Comparison of ENCODE assay signal across 16 cellular contexts in the genomic region with DNA sequence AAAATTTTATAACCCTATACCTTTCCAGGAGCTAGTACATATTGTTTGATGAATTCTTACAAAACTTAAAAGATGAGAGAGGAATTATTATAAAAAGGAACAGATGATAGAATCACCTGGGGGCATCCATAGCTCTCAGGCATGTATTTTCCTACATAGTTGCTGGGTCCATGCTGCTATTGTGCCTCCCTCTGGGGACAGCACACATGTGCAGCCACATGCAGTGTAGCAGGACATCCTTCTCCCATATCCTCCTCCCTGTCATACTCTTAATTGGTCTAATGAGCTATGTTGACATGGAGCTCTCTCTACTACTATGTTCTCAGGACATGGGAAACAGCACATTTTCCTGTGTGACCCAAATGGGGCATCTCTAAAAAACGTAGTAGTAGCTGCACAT.
"Had no signal": no experiment of that assay in that cellular context is flagged by ENCODE, and none has a peak within 500 bp of the region (broad histone marks: within the 10 kb centered on the region; RNA-seq: fewer than 3 reads in every experiment).

No MANE protein-coding gene starts in this region.

- H3K4me3 Mint-ChIP-seq: activated T-cell treated with anti-CD3 and anti-CD28 coated beads, Interleukin-2, amount 50 U/mL, for 72 hours; natural killer cell; stimulated activated memory B cell treated with anti-CD40 and anti-IgM and Interleukin-4, amounts not matched to agents 10 μg/mL and 1 μg/mL and 100 μg/mL, for 72 hours; WTC11 had no signal

- H3K4me1 ChIP-seq: parathyroid adenoma had no signal

- H3K27me3 Mint-ChIP-seq: stimulated activated memory B cell treated with anti-CD40 and anti-IgM and Interleukin-4, amounts not matched to agents 10 μg/mL and 1 μg/mL and 100 μg/mL, for 72 hours had no signal

- H3K27ac Mint-ChIP-seq: activated naive CD4-positive, alpha-beta T cell treated with anti-CD3 and anti-CD28 coated beads, Interleukin-2, amount 50 U/mL, for 72 hours; activated T-cell treated with anti-CD3 and anti-CD28 coated beads, Interleukin-2, amount 50 U/mL, for 72 hours; natural killer cell; stimulated activated memory B cell treated with anti-CD40 and anti-IgM and Interleukin-4, amounts not matched to agents 10 μg/mL and 1 μg/mL and 100 μg/mL, for 72 hours; WTC11 had no signal

- H3K36me3 ChIP-seq: esophagus muscularis mucosa, neutrophil had no signal

- H3K4me3 ChIP-seq: esophagus muscularis mucosa had no signal

- H3K27me3 ChIP-seq: esophagus muscularis mucosa, neutrophil had no signal

- ATAC-seq: activated naive CD4-positive, alpha-beta T cell treated with anti-CD3 and anti-CD28 coated beads, Interleukin-2, amount 50 U/mL, for 72 hours; activated T-cell treated with anti-CD3 and anti-CD28 coated beads, Interleukin-2, amount 50 U/mL, for 72 hours; natural killer cell; stimulated activated memory B cell treated with anti-CD40 and anti-IgM and Interleukin-4, amounts not matched to agents 10 μg/mL and 1 μg/mL and 100 μg/mL, for 72 hours; WTC11 had no signal

- DNase-seq: activated CD4-positive, alpha-beta T cell treated with anti-CD3 and anti-CD28 coated beads for 48 hours; activated CD8-positive, alpha-beta memory T cell treated with anti-CD3 and anti-CD28 coated beads, Interleukin-2, amount 50 U/mL, for 48 hours; activated gamma-delta T cell; activated T-cell treated with anti-CD3 and anti-CD28 coated beads, Interleukin-2, amount 50 U/mL, for 72 hours; amniotic stem cell; foreskin fibroblast; glutamatergic neuron; kidney glomerular epithelial cell; mesendoderm; natural killer cell had no signal

- H3K9me3 Mint-ChIP-seq: activated naive CD4-positive, alpha-beta T cell treated with anti-CD3 and anti-CD28 coated beads, Interleukin-2, amount 50 U/mL, for 72 hours; stimulated activated memory B cell treated with anti-CD40 and anti-IgM and Interleukin-4, amounts not matched to agents 10 μg/mL and 1 μg/mL and 100 μg/mL, for 72 hours; WTC11 had no signal

- H3K27ac ChIP-seq: esophagus muscularis mucosa, neutrophil, parathyroid adenoma had no signal

- H3K36me3 Mint-ChIP-seq: activated naive CD4-positive, alpha-beta T cell treated with anti-CD3 and anti-CD28 coated beads, Interleukin-2, amount 50 U/mL, for 72 hours; natural killer cell; stimulated activated memory B cell treated with anti-CD40 and anti-IgM and Interleukin-4, amounts not matched to agents 10 μg/mL and 1 μg/mL and 100 μg/mL, for 72 hours; WTC11 had no signal

- H3K9me3 ChIP-seq: esophagus muscularis mucosa, neutrophil had no signal

- H3K4me1 Mint-ChIP-seq: natural killer cell; stimulated activated memory B cell treated with anti-CD40 and anti-IgM and Interleukin-4, amounts not matched to agents 10 μg/mL and 1 μg/mL and 100 μg/mL, for 72 hours had no signal
